ENCODE assay signal across 25 cellular contexts in genomic region chr14:25841226-25841625, GRCh38.
"Had no signal": no experiment of that assay in that cellular context is flagged by ENCODE, and none has a peak within 500 bp of the region (broad histone marks: within the 10 kb centered on the region; RNA-seq: fewer than 3 reads in every experiment).

No MANE protein-coding gene starts in this region.

- DNase-seq: cortex of kidney; effector memory CD8-positive, alpha-beta T cell; hypothalamus; immature natural killer cell; islet precursor cell; kidney glomerular epithelial cell; left ventricle myocardium superior; lower lobe of right lung; naive thymus-derived CD8-positive, alpha-beta T cell; nephron progenitor cell; nucleus accumbens; right lobe of liver; small intestine; stimulated activated CD4-positive, alpha-beta T cell treated with anti-CD3 and anti-CD28 coated beads, Interleukin-15, amount 100 ng/mL, for 24 hours; stimulated activated CD4-positive, alpha-beta T cell treated with anti-CD3 and anti-CD28 coated beads, Interleukin-4, amount 100 ng/mL, for 1 hour; stimulated activated CD8-positive, alpha-beta memory T cell treated with anti-CD3 and anti-CD28 coated beads, Interleukin-4, amount 100 ng/mL, for 48 hours; stimulated activated naive CD4-positive, alpha-beta T cell; stimulated activated naive CD8-positive, alpha-beta T cell treated with anti-CD3 and anti-CD28 coated beads, Interleukin-15, amount 100 ng/mL, for 72 hours; transverse colon; upper lobe of right lung; uterus had no signal

- H3K27me3 ChIP-seq: right lobe of liver, suprapubic skin, transverse colon, upper lobe of right lung, uterus had no signal

- H3K4me3 Mint-ChIP-seq: effector memory CD8-positive, alpha-beta T cell; immature natural killer cell; naive thymus-derived CD8-positive, alpha-beta T cell; nephron progenitor cell; stimulated activated naive CD8-positive, alpha-beta T cell treated with anti-CD3 and anti-CD28 coated beads, Interleukin-15, amount 100 ng/mL, for 72 hours had no signal

- H3K4me3 ChIP-seq: lower lobe of right lung, prostate gland, right lobe of liver, suprapubic skin, transverse colon, upper lobe of right lung, uterus had no signal

- H3K9me3 ChIP-seq: lower lobe of right lung, prostate gland, right lobe of liver, suprapubic skin, transverse colon, upper lobe of right lung, uterus had no signal

- H3K4me1 ChIP-seq: lower lobe of right lung, prostate gland, right lobe of liver, suprapubic skin, transverse colon, upper lobe of right lung, uterus had no signal

- H3K27ac ChIP-seq: epithelial cell of prostate, lower lobe of right lung, prostate gland, right lobe of liver, suprapubic skin, transverse colon, upper lobe of right lung, uterus had no signal

- H3K27ac Mint-ChIP-seq: effector memory CD8-positive, alpha-beta T cell; immature natural killer cell; naive thymus-derived CD8-positive, alpha-beta T cell; nephron progenitor cell; stimulated activated naive CD8-positive, alpha-beta T cell treated with anti-CD3 and anti-CD28 coated beads, Interleukin-15, amount 100 ng/mL, for 72 hours had no signal

- H3K36me3 ChIP-seq: lower lobe of right lung, prostate gland, right lobe of liver, suprapubic skin, transverse colon, upper lobe of right lung, uterus had no signal

- H3K27me3 Mint-ChIP-seq: effector memory CD8-positive, alpha-beta T cell; stimulated activated naive CD8-positive, alpha-beta T cell treated with anti-CD3 and anti-CD28 coated beads, Interleukin-15, amount 100 ng/mL, for 72 hours had no signal

- H3K36me3 Mint-ChIP-seq: immature natural killer cell; naive thymus-derived CD8-positive, alpha-beta T cell had no signal

- H3K4me1 Mint-ChIP-seq: immature natural killer cell; naive thymus-derived CD8-positive, alpha-beta T cell; stimulated activated naive CD8-positive, alpha-beta T cell treated with anti-CD3 and anti-CD28 coated beads, Interleukin-15, amount 100 ng/mL, for 72 hours had no signal

- ATAC-seq: effector memory CD8-positive, alpha-beta T cell; esophagus mucosa; left ventricle myocardium superior; lower lobe of right lung; naive thymus-derived CD8-positive, alpha-beta T cell; right lobe of liver; stimulated activated naive CD8-positive, alpha-beta T cell treated with anti-CD3 and anti-CD28 coated beads, Interleukin-15, amount 100 ng/mL, for 72 hours; upper lobe of right lung had no signal
